Comparison of ENCODE assay signal across 12 cellular contexts in genomic region chr1:2134604-2135307, GRCh38. TPM values are rescaled to one million over a fixed set of nuclear protein-coding genes. Genes with fewer than 3 reads are reported as not detected.
A peak's percentile ranks its signal among the peaks of the same experiment; 100 is the strongest.
DNase-seq lines count a peak whose midpoint lies in the region; ATAC-seq, FAIRE-seq and TF ChIP-seq lines count a peak whose summit lies in the region.
"Had no signal": no experiment of that assay in that cellular context is flagged by ENCODE, and none has a peak within 500 bp of the region (broad histone marks: within the 10 kb centered on the region; RNA-seq: fewer than 3 reads in every experiment).

No MANE protein-coding gene starts in this region.

- DNase-seq in Peyer's patch, result peak in 1 of 3 donors; percentile 48
- no peak for DNase-seq in esophagus squamous epithelium (lab: John Stamatoyannopoulos, UW)
- no peak for DNase-seq in naive thymus-derived CD4-positive, alpha-beta T cell
- DNase-seq in tibial artery, result peak in 1 of 2 donors; percentile 66
- DNase-seq in frontal cortex (ENCODE audit: low spot score in 2 of 2), result no peak
- DNase-seq in endothelial cell (ENCODE audit: low spot score), result no peak
- no peak for DNase-seq in erythroblast (lab: John Stamatoyannopoulos, UW)
- DNase-seq: DND-41, NCI-H748 treated with DMSO at 0.1 percent for 48 hours, T-helper 9 cell had no signal

- H3K9me3 ChIP-seq in Peyer's patch, result no peaks in the 10 kb centered on the region
- H3K9me3 ChIP-seq in esophagus squamous epithelium, result no peaks in the 10 kb centered on the region
- H3K9me3 ChIP-seq in naive thymus-derived CD4-positive, alpha-beta T cell (ENCODE audit: control insufficient read depth in 2 of 3, low read length in 3 of 3), result no peaks in the 10 kb centered on the region
- no peaks in the 10 kb centered on the region for H3K9me3 ChIP-seq in tibial artery

- TF ChIP-seq POLR2A in Peyer's patch (IDR thresholded peaks at IDR 0.05) (no peak), esophagus squamous epithelium (IDR thresholded peaks at IDR 0.05) (no peak), erythroblast (IDR thresholded peaks at IDR 0.05; ENCODE audit: low read length) (no peak)

- no peaks in the 10 kb centered on the region for H3K9me3 Mint-ChIP-seq in naive thymus-derived CD4-positive, alpha-beta T cell
- H3K9me3 Mint-ChIP-seq in endothelial cell (ENCODE audit: unreplicated experiment), result no peaks in the 10 kb centered on the region
- H3K9me3 Mint-ChIP-seq: central memory CD8-positive, alpha-beta T cell had no signal

- H3K4me3 ChIP-seq in Peyer's patch (no peak overlapping the region), esophagus squamous epithelium (no peak overlapping the region), tibial artery (no peak overlapping the region)
- H3K4me3 ChIP-seq in naive thymus-derived CD4-positive, alpha-beta T cell (ENCODE audit: low read length), result no peak overlapping the region

- H3K36me3 ChIP-seq in Peyer's patch (no peaks in the 10 kb centered on the region), esophagus squamous epithelium (peaks cover 0 to 15% (median 0%) of the 10 kb centered on the region in 3 donors), tibial artery (no peaks in the 10 kb centered on the region)
- H3K36me3 ChIP-seq in naive thymus-derived CD4-positive, alpha-beta T cell (ENCODE audit: control insufficient read depth in 2 of 3, insufficient read depth in 3 of 3, low read length in 3 of 3), result no peaks in the 10 kb centered on the region

- H3K27me3 ChIP-seq in Peyer's patch (no peaks in the 10 kb centered on the region), esophagus squamous epithelium (no peaks in the 10 kb centered on the region), tibial artery (peaks cover 0 to 1% of the 10 kb centered on the region in 2 donors)
- no peaks in the 10 kb centered on the region for H3K27me3 ChIP-seq in naive thymus-derived CD4-positive, alpha-beta T cell (ENCODE audit: control insufficient read depth in 2 of 2, insufficient read depth in 2 of 2, low read length in 2 of 2)

- 87 to 94% methylated on average over 13 to 25 of the region's 40 CpGs for WGBS in esophagus squamous epithelium, 2 donors

- FAIRE-seq in frontal cortex (lab: Jason Lieb, UNC), result no peak

- intact Hi-C loops in esophagus squamous epithelium (cut with DNase I), result no loop called here
- intact Hi-C loops in naive thymus-derived CD4-positive, alpha-beta T cell (cut with micrococcal nuclease), result loop anchor here (5.0 to 10.0 kb wide), 3 partner anchors 248 to 1663 kb away; partner anchors contain the start of genes LRRC47 (in 1 of the 2) and PRXL2B (in 1 of the 2)
- intact Hi-C loops in tibial artery (cut with DNase I; ENCODE audit: low total_unique reads), result no loop called here

- peak overlapping the region; percentile 46 to 97 (median 76) for H3K27ac ChIP-seq in Peyer's patch
- H3K27ac ChIP-seq in esophagus squamous epithelium, result peak overlapping the region in 3 of 4 donors; percentile 46 to 93 (median 71)
- peak overlapping the region; percentile 80 for H3K27ac ChIP-seq in naive thymus-derived CD4-positive, alpha-beta T cell (ENCODE audit: low read depth, low read length)
- peak overlapping the region; percentile 80 for H3K27ac ChIP-seq in tibial artery

- peak overlapping the region in 5 of 9 donors; percentile 72 to 93 (median 82) for H3K27ac Mint-ChIP-seq in naive thymus-derived CD4-positive, alpha-beta T cell
- H3K27ac Mint-ChIP-seq in endothelial cell (ENCODE audit: unreplicated experiment), result no peak overlapping the region

- TF ChIP-seq CTCF in Peyer's patch (IDR thresholded peaks at IDR 0.05) (no peak), esophagus squamous epithelium (IDR thresholded peaks at IDR 0.05) (no peak), tibial artery (IDR thresholded peaks at IDR 0.05) (no peak), endothelial cell (IDR thresholded peaks at IDR 0.05; ENCODE audit: unreplicated experiment) (no peak)

- H3K4me1 Mint-ChIP-seq in naive thymus-derived CD4-positive, alpha-beta T cell, result peaks cover 7 to 35% (median 20%) of the 10 kb centered on the region in 7 donors
- H3K4me1 Mint-ChIP-seq in endothelial cell (ENCODE audit: unreplicated experiment), result peaks cover 5% of the 10 kb centered on the region

- POLR2A ChIA-PET in naive thymus-derived CD4-positive, alpha-beta T cell (lab: Charles Lee), result no interaction called here

- no peaks in the 10 kb centered on the region for H3K27me3 Mint-ChIP-seq in naive thymus-derived CD4-positive, alpha-beta T cell
- peaks cover 8% of the 10 kb centered on the region for H3K27me3 Mint-ChIP-seq in endothelial cell (ENCODE audit: unreplicated experiment)
- H3K27me3 Mint-ChIP-seq: central memory CD8-positive, alpha-beta T cell had no signal

- H3K36me3 Mint-ChIP-seq in naive thymus-derived CD4-positive, alpha-beta T cell, result peaks cover 0 to 5% (median 0%) of the 10 kb centered on the region in 5 donors
- peaks cover 13% of the 10 kb centered on the region for H3K36me3 Mint-ChIP-seq in endothelial cell (ENCODE audit: low read depth, unreplicated experiment)

- H3K4me1 ChIP-seq in Peyer's patch (peaks cover 0 to 54% (median 9%) of the 10 kb centered on the region in 4 donors), esophagus squamous epithelium (peaks cover 11 to 36% (median 12%) of the 10 kb centered on the region in 3 donors), tibial artery (peaks cover 0 to 32% (median 21%) of the 10 kb centered on the region in 4 donors)
- peaks cover 12 to 14% of the 10 kb centered on the region in 2 donors for H3K4me1 ChIP-seq in naive thymus-derived CD4-positive, alpha-beta T cell (ENCODE audit: control insufficient read depth in 2 of 2, insufficient read depth in 2 of 2, low read length in 2 of 2)

- no peak for ATAC-seq in naive thymus-derived CD4-positive, alpha-beta T cell
- no peak for ATAC-seq in GM18502 (IDR thresholded peaks at IDR 0.05; ENCODE audit: poor library complexity, unreplicated experiment)

- CTCF ChIA-PET in naive thymus-derived CD4-positive, alpha-beta T cell (lab: Charles Lee), result no interaction called here

- peak overlapping the region in 2 of 10 donors; percentile 26 to 43 for H3K4me3 Mint-ChIP-seq in naive thymus-derived CD4-positive, alpha-beta T cell
- no peak overlapping the region for H3K4me3 Mint-ChIP-seq in endothelial cell (ENCODE audit: unreplicated experiment)
- H3K4me3 Mint-ChIP-seq: central memory CD8-positive, alpha-beta T cell had no signal

RNA-seq across cellular contexts. Expression of gene FAAP20, which starts 59.8 kb away (rescaled TPM):
- total RNA-seq in Peyer's patch (10 to 100 TPM; 16.5 to 31.2 (median 25.4) TPM), esophagus squamous epithelium (10 to 100 TPM in 3 of 4 donors, 1 to 10 TPM in 1; 8.6 to 22.5 (median 18.1) TPM), frontal cortex (19.2 TPM), endothelial cell (ENCODE audit: unreplicated experiment) (118 TPM)
- 10 to 100 TPM; 43.2 to 56.2 (median 48.8) TPM for total RNA-seq in naive thymus-derived CD4-positive, alpha-beta T cell
- 10 to 100 TPM; 55.9 to 77.0 TPM for polyA plus RNA-seq in naive thymus-derived CD4-positive, alpha-beta T cell

Comparison
In these comparisons a context has a peak if more than half of its experiments do, and no peak if none do; other contexts are left out.
1. intact Hi-C loops: an anchor here in naive thymus-derived CD4-positive, alpha-beta T cell (5.0 to 10.0 kb wide); none called in esophagus squamous epithelium and tibial artery.